ENCODE assay signal across 8 cellular contexts in genomic region chr2:218270721-218271486, GRCh38. TPM values are rescaled to one million over a fixed set of nuclear protein-coding genes. Genes with fewer than 3 reads are reported as not detected.
A peak's percentile ranks its signal among the peaks of the same experiment; 100 is the strongest.
DNase-seq lines count a peak whose midpoint lies in the region; ATAC-seq and TF ChIP-seq lines count a peak whose summit lies in the region.

No MANE protein-coding gene starts in this region.

- H3K4me1 ChIP-seq in colonic mucosa (peaks cover 24% of the 10 kb centered on the region), muscle layer of duodenum (ENCODE audit: control insufficient read depth in 1 of 2, insufficient read depth in 2 of 2, low read length in 2 of 2) (peaks cover 16 to 40% of the 10 kb centered on the region in 2 donors)

- H3K4me3 ChIP-seq in colonic mucosa (peak overlapping the region; percentile 81), muscle layer of duodenum (ENCODE audit: low read depth in 1 of 2, low read length in 2 of 2) (peak overlapping the region; percentile 91 to 96)

- intact Hi-C loops in colonic mucosa (cut with DNase I), result no loop called here

- no peaks in the 10 kb centered on the region for H3K9me3 ChIP-seq in colonic mucosa
- no peaks in the 10 kb centered on the region for H3K9me3 ChIP-seq in muscle layer of duodenum (ENCODE audit: control insufficient read depth in 1 of 2, low read length in 2 of 2)

- H3K27ac ChIP-seq in colonic mucosa (peak overlapping the region; percentile 82), muscle layer of duodenum (ENCODE audit: low read length) (peak overlapping the region; percentile 82)

- ATAC-seq in HG02840 (IDR thresholded peaks at IDR 0.05; ENCODE audit: low FRiP score, unreplicated experiment), result no peak

- peak overlapping the region; percentile 68 to 95 for H3K9ac ChIP-seq in colonic mucosa (ENCODE audit: low read depth in 2 of 2, low read length in 2 of 2)

- no peak for TF ChIP-seq CTCF in colonic mucosa (IDR thresholded peaks at IDR 0.05)

- peak; percentile 58 for DNase-seq in ELF-1 (ENCODE audit: low read depth, low spot score)
- DNase-seq in M059J (ENCODE audit: low read depth), result peak; percentile 41
- no peak for DNase-seq in colonic mucosa
- no peak for DNase-seq in SIG-M5 (lab: John Stamatoyannopoulos, UW)
- DNase-seq in H4 (ENCODE audit: low spot score), result no peak
- no peak for DNase-seq in NCI-H446 treated with DMSO at 0.1 percent for 48 hours (lab: John Stamatoyannopoulos, UW)

- peaks cover 13% of the 10 kb centered on the region for H3K36me3 ChIP-seq in colonic mucosa
- H3K36me3 ChIP-seq in muscle layer of duodenum (ENCODE audit: control insufficient read depth in 1 of 2, insufficient read depth in 2 of 2, low read length in 2 of 2), result peaks cover 40 to 41% of the 10 kb centered on the region in 2 donors

- H3K27me3 ChIP-seq in colonic mucosa (no peaks in the 10 kb centered on the region), muscle layer of duodenum (ENCODE audit: low read depth, low read length) (no peaks in the 10 kb centered on the region)

RNA-seq across cellular contexts. Expression of gene PNKD, which starts 0.6 kb away (rescaled TPM):
- total RNA-seq in M059J (2014; rRNA removed; shearing (Covaris generic)), result 55.2 and 59.2 TPM in 2 replicates
- total RNA-seq in colonic mucosa, result 100 to 1,000 TPM; 109 to 136 TPM
- 39.6 and 40.2 TPM in 2 replicates for total RNA-seq in H4 (2014; rRNA removed; shearing (Covaris generic))

RNA-seq across cellular contexts. Expression of gene AAMP, which starts 1.0 kb away (rescaled TPM):
- total RNA-seq in M059J (2014; rRNA removed; shearing (Covaris generic)), result 108 and 153 TPM in 2 replicates
- total RNA-seq in colonic mucosa, result 100 to 1,000 TPM in 1 of 2 donors, 10 to 100 TPM in 1; 96.1 to 137 TPM
- total RNA-seq in H4 (2014; rRNA removed; shearing (Covaris generic)), result 120 and 187 TPM in 2 replicates

RNA-seq across cellular contexts. Expression of gene GPBAR1, which starts 10.1 kb away (rescaled TPM):
- total RNA-seq in M059J (2014; rRNA removed; shearing (Covaris generic)), result 0.37 TPM in 1 of 2 replicates, not detected in the other
- 1 to 10 TPM; 1.1 to 1.3 TPM for total RNA-seq in colonic mucosa
- 0.37 TPM in 1 of 2 replicates, not detected in the other for total RNA-seq in H4 (2014; rRNA removed; shearing (Covaris generic))

RNA-seq across cellular contexts. Expression of gene TMBIM1, which starts 21.4 kb away (rescaled TPM):
- total RNA-seq in M059J (2014; rRNA removed; shearing (Covaris generic)), result 89.2 and 132 TPM in 2 replicates
- 100 to 1,000 TPM; 273 to 375 TPM for total RNA-seq in colonic mucosa
- 57.1 and 70.5 TPM in 2 replicates for total RNA-seq in H4 (2014; rRNA removed; shearing (Covaris generic))

RNA-seq across cellular contexts. Expression of gene ARPC2, which starts 53.9 kb away (rescaled TPM):
- total RNA-seq in M059J (2014; rRNA removed; shearing (Covaris generic)), result 359 and 456 TPM in 2 replicates
- 100 to 1,000 TPM; 282 to 346 TPM for total RNA-seq in colonic mucosa
- total RNA-seq in H4 (2014; rRNA removed; shearing (Covaris generic)), result 264 and 290 TPM in 2 replicates

Comparison
In these comparisons a context has a peak if more than half of its experiments do, and no peak if none do; other contexts are left out.
1. DNase-seq: peak in ELF-1 (single experiment) and M059J (single experiment); none in colonic mucosa (single experiment), SIG-M5 (single experiment), H4 (single experiment) and NCI-H446 treated with DMSO at 0.1 percent for 48 hours (single experiment).